1 cellular context compared by ENCODE assay signal in the genomic region with DNA sequence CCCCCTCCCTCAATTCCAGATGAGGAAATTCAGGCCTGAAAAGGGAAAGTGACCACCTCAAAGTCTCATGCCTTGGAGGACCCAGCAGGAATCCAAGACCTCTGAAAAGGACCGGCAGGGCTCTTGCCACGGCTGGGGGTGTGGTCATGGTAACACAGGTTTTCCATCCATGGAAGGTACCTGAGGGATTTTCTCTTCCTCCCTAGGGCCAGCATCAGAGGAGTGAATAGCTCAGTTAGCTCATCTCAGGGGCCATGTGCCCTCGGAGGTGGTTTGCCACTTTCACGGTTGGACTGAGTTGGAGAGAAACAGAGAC.
TF ChIP-seq lines count a peak whose summit lies in the region.

No MANE protein-coding gene starts in this region.

TF ChIP-seq in H1, 55 proteins besides CTCF, POLR2A, EP300 and RAD21 (continued from another document):
- TF ChIP-seq CHD7 (IDR thresholded peaks at IDR 0.05; ENCODE audit: insufficient replicate concordance, low read length) (no peak), BACH1 (IDR thresholded peaks at IDR 0.05; ENCODE audit: low read length) (no peak), RFX5 (IDR thresholded peaks at IDR 0.05; ENCODE audit: borderline replicate concordance, low read depth, low read length) (no peak), SIX5 (IDR thresholded peaks at IDR 0.05; ENCODE audit: low read depth, low read length) (no peak), GABPA (IDR thresholded peaks at IDR 0.05; ENCODE audit: borderline replicate concordance, insufficient read depth, low read length) (no peak), SP2 (IDR thresholded peaks at IDR 0.05; ENCODE audit: low read length) (no peak), TCF12 (IDR thresholded peaks at IDR 0.05; ENCODE audit: low read depth, low read length) (no peak), JUND (IDR thresholded peaks at IDR 0.05; ENCODE audit: low read length) (no peak)
- TF ChIP-seq, protein P1, sequence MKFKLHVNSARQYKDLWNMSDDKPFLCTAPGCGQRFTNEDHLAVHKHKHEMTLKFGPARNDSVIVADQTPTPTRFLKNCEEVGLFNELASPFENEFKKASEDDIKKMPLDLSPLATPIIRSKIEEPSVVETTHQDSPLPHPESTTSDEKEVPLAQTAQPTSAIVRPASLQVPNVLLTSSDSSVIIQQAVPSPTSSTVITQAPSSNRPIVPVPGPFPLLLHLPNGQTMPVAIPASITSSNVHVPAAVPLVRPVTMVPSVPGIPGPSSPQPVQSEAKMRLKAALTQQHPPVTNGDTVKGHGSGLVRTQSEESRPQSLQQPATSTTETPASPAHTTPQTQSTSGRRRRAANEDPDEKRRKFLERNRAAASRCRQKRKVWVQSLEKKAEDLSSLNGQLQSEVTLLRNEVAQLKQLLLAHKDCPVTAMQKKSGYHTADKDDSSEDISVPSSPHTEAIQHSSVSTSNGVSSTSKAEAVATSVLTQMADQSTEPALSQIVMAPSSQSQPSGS (IDR thresholded peaks at IDR 0.05; ENCODE audit: low read length), result no peak
